ENCODE assay signal across 10 cellular contexts in the genomic region with DNA sequence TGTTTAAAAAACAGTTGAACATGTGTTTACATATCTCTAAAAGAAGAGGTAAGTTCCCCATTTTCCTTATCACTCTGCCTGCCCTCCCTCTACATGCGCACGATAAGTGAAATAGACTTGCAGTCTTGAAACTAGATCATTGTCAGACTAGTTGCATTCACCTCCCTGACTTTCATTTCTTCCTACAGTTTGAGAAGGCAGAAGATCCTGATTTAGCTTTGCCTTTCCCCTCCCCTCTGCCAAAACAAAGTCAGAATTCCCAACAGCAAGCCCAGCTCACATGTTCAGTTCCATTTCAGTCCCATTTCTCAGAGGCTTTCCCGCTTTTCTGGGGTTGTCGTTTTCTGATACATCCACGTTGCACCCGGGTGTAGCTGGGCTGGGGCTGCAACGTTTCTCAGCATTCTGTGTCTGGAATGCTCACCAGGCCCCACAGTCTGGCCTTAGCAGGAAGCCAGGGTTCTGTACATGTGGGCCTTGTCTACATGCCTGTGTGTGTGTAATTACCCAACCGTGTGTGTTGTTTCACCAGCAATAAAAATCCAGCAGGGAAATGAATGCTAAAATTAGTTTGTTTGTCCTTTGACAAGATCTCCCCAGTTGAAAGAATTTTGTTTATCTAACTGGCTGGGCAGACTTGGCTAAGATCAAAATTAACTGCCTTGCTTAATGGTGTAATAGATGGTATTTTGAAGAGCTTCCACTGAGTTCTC.
DNase-seq lines count a peak whose midpoint lies in the region; ATAC-seq and TF ChIP-seq lines count a peak whose summit lies in the region.
"Had no signal": no experiment of that assay in that cellular context is flagged by ENCODE, and none has a peak within 500 bp of the region (broad histone marks: within the 10 kb centered on the region; RNA-seq: fewer than 3 reads in every experiment).

No MANE protein-coding gene starts in this region.

- peak overlapping the region in 1 of 3 experiments; percentile 22 for H3K4me3 Mint-ChIP-seq in nephron
- H3K4me3 Mint-ChIP-seq: activated T-cell treated with anti-CD3 and anti-CD28 coated beads, Interleukin-2, amount 50 U/mL, for 72 hours; T-helper 1 cell treated with Interleukin-12 subunit alpha and Interleukin-12 subunit beta and Interleukin-4 antibody, amounts not matched to agents 30 μg/mL and 1 μg/mL, for 36 hours had no signal

- H3K9me3 Mint-ChIP-seq in nephron, result no peaks in the 10 kb centered on the region
- H3K9me3 Mint-ChIP-seq: activated T-cell treated with anti-CD3 and anti-CD28 coated beads, Interleukin-2, amount 50 U/mL, for 72 hours; T-helper 1 cell treated with Interleukin-12 subunit alpha and Interleukin-12 subunit beta and Interleukin-4 antibody, amounts not matched to agents 30 μg/mL and 1 μg/mL, for 36 hours had no signal

- peak; percentile 63 for DNase-seq in AG08396 (ENCODE audit: low spot score)
- peak; percentile 7 for DNase-seq in NCI-H774 (lab: John Stamatoyannopoulos, UW)
- DNase-seq in fibroblast of pulmonary artery (ENCODE audit: low read depth), result peak; percentile 73
- no peak for DNase-seq in NCI-H2171 treated with DMSO at 0.1 percent for 48 hours (lab: John Stamatoyannopoulos, UW)
- no peak for DNase-seq in HAP-1 (ENCODE audit: low spot score in 2 of 2)
- DNase-seq: activated T-cell treated with anti-CD3 and anti-CD28 coated beads, Interleukin-2, amount 50 U/mL, for 72 hours had no signal

- TF ChIP-seq CTCF in fibroblast of pulmonary artery (IDR thresholded peaks at IDR 0.05; ENCODE audit: low read length, missing control alignments) (no peak), nephron (IDR thresholded peaks at IDR 0.05; ENCODE audit: unreplicated experiment in 3 of 3) (no peak)

- peaks cover 43% of the 10 kb centered on the region for H3K4me1 Mint-ChIP-seq in nephron

- H3K9me3 ChIP-seq in HAP-1, result no peaks in the 10 kb centered on the region

- no peaks in the 10 kb centered on the region for H3K4me1 ChIP-seq in HAP-1

- in situ Hi-C loops in HAP-1 (cut with MboI; ENCODE audit: low sequenced_read_pairs), result no loop called here

- no peaks in the 10 kb centered on the region for H3K27me3 ChIP-seq in HAP-1 (ENCODE audit: low read depth)

- no peaks in the 10 kb centered on the region for H3K27me3 Mint-ChIP-seq in nephron (ENCODE audit: low read depth)

- no peaks in the 10 kb centered on the region for H3K36me3 ChIP-seq in HAP-1 (replicated peaks)

- no peaks in the 10 kb centered on the region for H3K36me3 Mint-ChIP-seq in nephron (ENCODE audit: low read depth)

- H3K27ac Mint-ChIP-seq in nephron, result peak overlapping the region; percentile 55 to 83 (median 79)
- H3K27ac Mint-ChIP-seq: activated T-cell treated with anti-CD3 and anti-CD28 coated beads, Interleukin-2, amount 50 U/mL, for 72 hours; T-helper 1 cell treated with Interleukin-12 subunit alpha and Interleukin-12 subunit beta and Interleukin-4 antibody, amounts not matched to agents 30 μg/mL and 1 μg/mL, for 36 hours had no signal

- H3K4me3 ChIP-seq in fibroblast of pulmonary artery (replicated peaks; ENCODE audit: low read depth, low read length) (no peak overlapping the region), HAP-1 (no peak overlapping the region)

- ATAC-seq in GM21619 (IDR thresholded peaks at IDR 0.05; ENCODE audit: unreplicated experiment) (no peak), GM21723 (IDR thresholded peaks at IDR 0.05; ENCODE audit: unreplicated experiment) (no peak)
- ATAC-seq: activated T-cell treated with anti-CD3 and anti-CD28 coated beads, Interleukin-2, amount 50 U/mL, for 72 hours had no signal

Comparison
In these comparisons a context has a peak if more than half of its experiments do, and no peak if none do; other contexts are left out.
1. DNase-seq: peak in AG08396 (single experiment), NCI-H774 (single experiment) and fibroblast of pulmonary artery (single experiment); none in NCI-H2171 treated with DMSO at 0.1 percent for 48 hours (single experiment) and HAP-1 (0 of 2).